Comparison of ENCODE assay signal across 1 cellular context in the genomic region with DNA sequence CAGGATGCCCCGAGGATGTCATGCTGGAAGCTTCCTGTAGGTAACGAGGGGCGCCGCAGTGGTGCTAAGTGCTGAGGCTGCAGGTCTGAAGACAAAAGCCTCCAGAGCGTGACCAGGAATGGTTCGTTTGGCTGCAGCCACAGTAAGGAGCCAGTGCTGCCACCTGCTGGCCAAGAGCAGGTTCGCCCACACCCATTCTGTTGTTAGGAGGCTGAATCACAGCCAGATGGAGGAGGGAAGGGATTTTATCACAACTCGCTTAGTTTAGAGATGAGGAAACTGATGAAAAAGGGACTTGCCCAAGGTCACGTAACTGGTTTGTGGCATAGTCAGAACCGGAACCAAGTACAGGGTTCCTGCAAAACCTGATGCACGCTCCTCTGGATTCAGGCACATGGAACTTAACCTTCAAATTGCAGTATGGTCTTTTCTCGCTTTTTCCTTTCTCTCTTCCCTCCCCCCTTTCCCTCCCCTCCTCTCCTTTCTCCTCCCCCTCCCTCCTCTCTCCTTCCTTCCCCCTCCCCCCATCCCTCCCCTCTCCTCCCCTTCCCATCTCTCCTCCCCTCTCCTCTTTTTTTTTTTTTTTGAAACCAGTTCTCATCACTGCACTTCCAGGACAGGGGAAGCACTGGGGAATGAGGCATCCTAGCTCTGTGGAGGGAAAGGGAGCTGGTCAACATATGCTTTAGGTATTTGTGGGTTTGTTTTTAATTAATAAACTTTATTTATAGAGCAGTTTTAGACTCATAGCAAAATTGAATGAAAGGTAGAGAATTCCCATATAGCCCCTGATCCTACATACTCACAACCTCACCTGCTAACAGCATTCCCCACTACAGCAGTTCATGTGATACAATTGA.
TF ChIP-seq lines count a peak whose summit lies in the region.

No MANE protein-coding gene starts in this region.

TF ChIP-seq in HepG2, 621 proteins besides CTCF, POLR2A, EP300 and RAD21 (continued from another document and continues in another):
- TF ChIP-seq, protein P1, sequence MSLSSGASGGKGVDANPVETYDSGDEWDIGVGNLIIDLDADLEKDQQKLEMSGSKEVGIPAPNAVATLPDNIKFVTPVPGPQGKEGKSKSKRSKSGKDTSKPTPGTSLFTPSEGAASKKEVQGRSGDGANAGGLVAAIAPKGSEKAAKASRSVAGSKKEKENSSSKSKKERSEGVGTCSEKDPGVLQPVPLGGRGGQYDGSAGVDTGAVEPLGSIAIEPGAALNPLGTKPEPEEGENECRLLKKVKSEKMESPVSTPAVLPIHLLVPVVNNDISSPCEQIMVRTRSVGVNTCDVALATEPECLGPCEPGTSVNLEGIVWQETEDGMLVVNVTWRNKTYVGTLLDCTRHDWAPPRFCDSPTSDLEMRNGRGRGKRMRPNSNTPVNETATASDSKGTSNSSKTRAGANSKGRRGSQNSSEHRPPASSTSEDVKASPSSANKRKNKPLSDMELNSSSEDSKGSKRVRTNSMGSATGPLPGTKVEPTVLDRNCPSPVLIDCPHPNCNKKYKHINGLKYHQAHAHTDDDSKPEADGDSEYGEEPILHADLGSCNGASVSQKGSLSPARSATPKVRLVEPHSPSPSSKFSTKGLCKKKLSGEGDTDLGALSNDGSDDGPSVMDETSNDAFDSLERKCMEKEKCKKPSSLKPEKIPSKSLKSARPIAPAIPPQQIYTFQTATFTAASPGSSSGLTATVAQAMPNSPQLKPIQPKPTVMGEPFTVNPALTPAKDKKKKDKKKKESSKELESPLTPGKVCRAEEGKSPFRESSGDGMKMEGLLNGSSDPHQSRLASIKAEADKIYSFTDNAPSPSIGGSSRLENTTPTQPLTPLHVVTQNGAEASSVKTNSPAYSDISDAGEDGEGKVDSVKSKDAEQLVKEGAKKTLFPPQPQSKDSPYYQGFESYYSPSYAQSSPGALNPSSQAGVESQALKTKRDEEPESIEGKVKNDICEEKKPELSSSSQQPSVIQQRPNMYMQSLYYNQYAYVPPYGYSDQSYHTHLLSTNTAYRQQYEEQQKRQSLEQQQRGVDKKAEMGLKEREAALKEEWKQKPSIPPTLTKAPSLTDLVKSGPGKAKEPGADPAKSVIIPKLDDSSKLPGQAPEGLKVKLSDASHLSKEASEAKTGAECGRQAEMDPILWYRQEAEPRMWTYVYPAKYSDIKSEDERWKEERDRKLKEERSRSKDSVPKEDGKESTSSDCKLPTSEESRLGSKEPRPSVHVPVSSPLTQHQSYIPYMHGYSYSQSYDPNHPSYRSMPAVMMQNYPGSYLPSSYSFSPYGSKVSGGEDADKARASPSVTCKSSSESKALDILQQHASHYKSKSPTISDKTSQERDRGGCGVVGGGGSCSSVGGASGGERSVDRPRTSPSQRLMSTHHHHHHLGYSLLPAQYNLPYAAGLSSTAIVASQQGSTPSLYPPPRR (CRISPR knock-in tag; IDR thresholded peaks at IDR 0.05; ENCODE audit: borderline replicate concordance) = no peak
- no peak for TF ChIP-seq ELF1 (CRISPR knock-in tag; IDR thresholded peaks at IDR 0.05)
- TF ChIP-seq, protein P2, sequence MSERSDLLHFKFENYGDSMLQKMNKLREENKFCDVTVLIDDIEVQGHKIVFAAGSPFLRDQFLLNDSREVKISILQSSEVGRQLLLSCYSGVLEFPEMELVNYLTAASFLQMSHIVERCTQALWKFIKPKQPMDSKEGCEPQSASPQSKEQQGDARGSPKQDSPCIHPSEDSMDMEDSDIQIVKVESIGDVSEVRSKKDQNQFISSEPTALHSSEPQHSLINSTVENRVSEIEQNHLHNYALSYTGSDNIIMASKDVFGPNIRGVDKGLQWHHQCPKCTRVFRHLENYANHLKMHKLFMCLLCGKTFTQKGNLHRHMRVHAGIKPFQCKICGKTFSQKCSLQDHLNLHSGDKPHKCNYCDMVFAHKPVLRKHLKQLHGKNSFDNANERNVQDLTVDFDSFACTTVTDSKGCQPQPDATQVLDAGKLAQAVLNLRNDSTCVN (CRISPR knock-in tag; IDR thresholded peaks at IDR 0.05; ENCODE audit: borderline replicate concordance) = no peak
- TF ChIP-seq CEBPG (CRISPR knock-in tag; IDR thresholded peaks at IDR 0.05) = no peak; the same call in 1 of the 2 replicates
- TF ChIP-seq BCL6 (CRISPR knock-in tag; IDR thresholded peaks at IDR 0.05) = peak; percentile 46; the same call in 1 of the 2 replicates
- TF ChIP-seq SUZ12 (IDR thresholded peaks at IDR 0.05; ENCODE audit: low read depth, low read length) = no peak
- TF ChIP-seq MTA1 (CRISPR knock-in tag; IDR thresholded peaks at IDR 0.05; ENCODE audit: borderline replicate concordance) = peak; percentile 52; the same call in 1 of the 2 replicates
- TF ChIP-seq, protein P3, sequence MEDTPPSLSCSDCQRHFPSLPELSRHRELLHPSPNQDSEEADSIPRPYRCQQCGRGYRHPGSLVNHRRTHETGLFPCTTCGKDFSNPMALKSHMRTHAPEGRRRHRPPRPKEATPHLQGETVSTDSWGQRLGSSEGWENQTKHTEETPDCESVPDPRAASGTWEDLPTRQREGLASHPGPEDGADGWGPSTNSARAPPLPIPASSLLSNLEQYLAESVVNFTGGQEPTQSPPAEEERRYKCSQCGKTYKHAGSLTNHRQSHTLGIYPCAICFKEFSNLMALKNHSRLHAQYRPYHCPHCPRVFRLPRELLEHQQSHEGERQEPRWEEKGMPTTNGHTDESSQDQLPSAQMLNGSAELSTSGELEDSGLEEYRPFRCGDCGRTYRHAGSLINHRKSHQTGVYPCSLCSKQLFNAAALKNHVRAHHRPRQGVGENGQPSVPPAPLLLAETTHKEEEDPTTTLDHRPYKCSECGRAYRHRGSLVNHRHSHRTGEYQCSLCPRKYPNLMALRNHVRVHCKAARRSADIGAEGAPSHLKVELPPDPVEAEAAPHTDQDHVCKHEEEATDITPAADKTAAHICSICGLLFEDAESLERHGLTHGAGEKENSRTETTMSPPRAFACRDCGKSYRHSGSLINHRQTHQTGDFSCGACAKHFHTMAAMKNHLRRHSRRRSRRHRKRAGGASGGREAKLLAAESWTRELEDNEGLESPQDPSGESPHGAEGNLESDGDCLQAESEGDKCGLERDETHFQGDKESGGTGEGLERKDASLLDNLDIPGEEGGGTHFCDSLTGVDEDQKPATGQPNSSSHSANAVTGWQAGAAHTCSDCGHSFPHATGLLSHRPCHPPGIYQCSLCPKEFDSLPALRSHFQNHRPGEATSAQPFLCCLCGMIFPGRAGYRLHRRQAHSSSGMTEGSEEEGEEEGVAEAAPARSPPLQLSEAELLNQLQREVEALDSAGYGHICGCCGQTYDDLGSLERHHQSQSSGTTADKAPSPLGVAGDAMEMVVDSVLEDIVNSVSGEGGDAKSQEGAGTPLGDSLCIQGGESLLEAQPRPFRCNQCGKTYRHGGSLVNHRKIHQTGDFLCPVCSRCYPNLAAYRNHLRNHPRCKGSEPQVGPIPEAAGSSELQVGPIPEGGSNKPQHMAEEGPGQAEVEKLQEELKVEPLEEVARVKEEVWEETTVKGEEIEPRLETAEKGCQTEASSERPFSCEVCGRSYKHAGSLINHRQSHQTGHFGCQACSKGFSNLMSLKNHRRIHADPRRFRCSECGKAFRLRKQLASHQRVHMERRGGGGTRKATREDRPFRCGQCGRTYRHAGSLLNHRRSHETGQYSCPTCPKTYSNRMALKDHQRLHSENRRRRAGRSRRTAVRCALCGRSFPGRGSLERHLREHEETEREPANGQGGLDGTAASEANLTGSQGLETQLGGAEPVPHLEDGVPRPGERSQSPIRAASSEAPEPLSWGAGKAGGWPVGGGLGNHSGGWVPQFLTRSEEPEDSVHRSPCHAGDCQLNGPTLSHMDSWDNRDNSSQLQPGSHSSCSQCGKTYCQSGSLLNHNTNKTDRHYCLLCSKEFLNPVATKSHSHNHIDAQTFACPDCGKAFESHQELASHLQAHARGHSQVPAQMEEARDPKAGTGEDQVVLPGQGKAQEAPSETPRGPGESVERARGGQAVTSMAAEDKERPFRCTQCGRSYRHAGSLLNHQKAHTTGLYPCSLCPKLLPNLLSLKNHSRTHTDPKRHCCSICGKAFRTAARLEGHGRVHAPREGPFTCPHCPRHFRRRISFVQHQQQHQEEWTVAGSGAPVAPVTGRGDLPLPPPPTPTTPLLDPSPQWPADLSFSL (CRISPR knock-in tag; IDR thresholded peaks at IDR 0.05) = no peak
- peak; percentile 56; the same call in 1 of the 2 replicates for TF ChIP-seq MIXL1 (CRISPR knock-in tag; IDR thresholded peaks at IDR 0.05)
- TF ChIP-seq CBX5 (CRISPR knock-in tag; IDR thresholded peaks at IDR 0.05; ENCODE audit: borderline replicate concordance) = no peak
- no peak for TF ChIP-seq NAIF1 (CRISPR knock-in tag; IDR thresholded peaks at IDR 0.05; ENCODE audit: borderline replicate concordance)
- TF ChIP-seq MIER2 (CRISPR knock-in tag; IDR thresholded peaks at IDR 0.05) = no peak
- no peak for TF ChIP-seq ZNF496 (CRISPR knock-in tag; IDR thresholded peaks at IDR 0.05; ENCODE audit: insufficient replicate concordance)
- TF ChIP-seq, protein P4, sequence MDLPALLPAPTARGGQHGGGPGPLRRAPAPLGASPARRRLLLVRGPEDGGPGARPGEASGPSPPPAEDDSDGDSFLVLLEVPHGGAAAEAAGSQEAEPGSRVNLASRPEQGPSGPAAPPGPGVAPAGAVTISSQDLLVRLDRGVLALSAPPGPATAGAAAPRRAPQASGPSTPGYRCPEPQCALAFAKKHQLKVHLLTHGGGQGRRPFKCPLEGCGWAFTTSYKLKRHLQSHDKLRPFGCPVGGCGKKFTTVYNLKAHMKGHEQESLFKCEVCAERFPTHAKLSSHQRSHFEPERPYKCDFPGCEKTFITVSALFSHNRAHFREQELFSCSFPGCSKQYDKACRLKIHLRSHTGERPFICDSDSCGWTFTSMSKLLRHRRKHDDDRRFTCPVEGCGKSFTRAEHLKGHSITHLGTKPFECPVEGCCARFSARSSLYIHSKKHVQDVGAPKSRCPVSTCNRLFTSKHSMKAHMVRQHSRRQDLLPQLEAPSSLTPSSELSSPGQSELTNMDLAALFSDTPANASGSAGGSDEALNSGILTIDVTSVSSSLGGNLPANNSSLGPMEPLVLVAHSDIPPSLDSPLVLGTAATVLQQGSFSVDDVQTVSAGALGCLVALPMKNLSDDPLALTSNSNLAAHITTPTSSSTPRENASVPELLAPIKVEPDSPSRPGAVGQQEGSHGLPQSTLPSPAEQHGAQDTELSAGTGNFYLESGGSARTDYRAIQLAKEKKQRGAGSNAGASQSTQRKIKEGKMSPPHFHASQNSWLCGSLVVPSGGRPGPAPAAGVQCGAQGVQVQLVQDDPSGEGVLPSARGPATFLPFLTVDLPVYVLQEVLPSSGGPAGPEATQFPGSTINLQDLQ (CRISPR knock-in tag; IDR thresholded peaks at IDR 0.05) = no peak
- TF ChIP-seq, protein P5, sequence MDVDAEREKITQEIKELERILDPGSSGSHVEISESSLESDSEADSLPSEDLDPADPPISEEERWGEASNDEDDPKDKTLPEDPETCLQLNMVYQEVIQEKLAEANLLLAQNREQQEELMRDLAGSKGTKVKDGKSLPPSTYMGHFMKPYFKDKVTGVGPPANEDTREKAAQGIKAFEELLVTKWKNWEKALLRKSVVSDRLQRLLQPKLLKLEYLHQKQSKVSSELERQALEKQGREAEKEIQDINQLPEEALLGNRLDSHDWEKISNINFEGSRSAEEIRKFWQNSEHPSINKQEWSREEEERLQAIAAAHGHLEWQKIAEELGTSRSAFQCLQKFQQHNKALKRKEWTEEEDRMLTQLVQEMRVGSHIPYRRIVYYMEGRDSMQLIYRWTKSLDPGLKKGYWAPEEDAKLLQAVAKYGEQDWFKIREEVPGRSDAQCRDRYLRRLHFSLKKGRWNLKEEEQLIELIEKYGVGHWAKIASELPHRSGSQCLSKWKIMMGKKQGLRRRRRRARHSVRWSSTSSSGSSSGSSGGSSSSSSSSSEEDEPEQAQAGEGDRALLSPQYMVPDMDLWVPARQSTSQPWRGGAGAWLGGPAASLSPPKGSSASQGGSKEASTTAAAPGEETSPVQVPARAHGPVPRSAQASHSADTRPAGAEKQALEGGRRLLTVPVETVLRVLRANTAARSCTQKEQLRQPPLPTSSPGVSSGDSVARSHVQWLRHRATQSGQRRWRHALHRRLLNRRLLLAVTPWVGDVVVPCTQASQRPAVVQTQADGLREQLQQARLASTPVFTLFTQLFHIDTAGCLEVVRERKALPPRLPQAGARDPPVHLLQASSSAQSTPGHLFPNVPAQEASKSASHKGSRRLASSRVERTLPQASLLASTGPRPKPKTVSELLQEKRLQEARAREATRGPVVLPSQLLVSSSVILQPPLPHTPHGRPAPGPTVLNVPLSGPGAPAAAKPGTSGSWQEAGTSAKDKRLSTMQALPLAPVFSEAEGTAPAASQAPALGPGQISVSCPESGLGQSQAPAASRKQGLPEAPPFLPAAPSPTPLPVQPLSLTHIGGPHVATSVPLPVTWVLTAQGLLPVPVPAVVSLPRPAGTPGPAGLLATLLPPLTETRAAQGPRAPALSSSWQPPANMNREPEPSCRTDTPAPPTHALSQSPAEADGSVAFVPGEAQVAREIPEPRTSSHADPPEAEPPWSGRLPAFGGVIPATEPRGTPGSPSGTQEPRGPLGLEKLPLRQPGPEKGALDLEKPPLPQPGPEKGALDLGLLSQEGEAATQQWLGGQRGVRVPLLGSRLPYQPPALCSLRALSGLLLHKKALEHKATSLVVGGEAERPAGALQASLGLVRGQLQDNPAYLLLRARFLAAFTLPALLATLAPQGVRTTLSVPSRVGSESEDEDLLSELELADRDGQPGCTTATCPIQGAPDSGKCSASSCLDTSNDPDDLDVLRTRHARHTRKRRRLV (CRISPR knock-in tag; IDR thresholded peaks at IDR 0.05) = no peak
- TF ChIP-seq, protein P6, sequence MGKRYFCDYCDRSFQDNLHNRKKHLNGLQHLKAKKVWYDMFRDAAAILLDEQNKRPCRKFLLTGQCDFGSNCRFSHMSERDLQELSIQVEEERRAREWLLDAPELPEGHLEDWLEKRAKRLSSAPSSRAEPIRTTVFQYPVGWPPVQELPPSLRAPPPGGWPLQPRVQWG (CRISPR knock-in tag; IDR thresholded peaks at IDR 0.05; ENCODE audit: borderline replicate concordance, low read depth) = no peak
- no peak for TF ChIP-seq RBM39 (IDR thresholded peaks at IDR 0.05; ENCODE audit: low read depth, low read length, poor library complexity, severe bottlenecking)
- no peak for TF ChIP-seq ZNF652 (CRISPR knock-in tag; IDR thresholded peaks at IDR 0.05; ENCODE audit: borderline replicate concordance, low read depth)
- no peak for TF ChIP-seq ZC3H13 (CRISPR knock-in tag; IDR thresholded peaks at IDR 0.05)
- TF ChIP-seq, protein P7, sequence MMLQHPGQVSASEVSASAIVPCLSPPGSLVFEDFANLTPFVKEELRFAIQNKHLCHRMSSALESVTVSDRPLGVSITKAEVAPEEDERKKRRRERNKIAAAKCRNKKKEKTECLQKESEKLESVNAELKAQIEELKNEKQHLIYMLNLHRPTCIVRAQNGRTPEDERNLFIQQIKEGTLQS (CRISPR knock-in tag; IDR thresholded peaks at IDR 0.05) = no peak
- TF ChIP-seq, protein P8, sequence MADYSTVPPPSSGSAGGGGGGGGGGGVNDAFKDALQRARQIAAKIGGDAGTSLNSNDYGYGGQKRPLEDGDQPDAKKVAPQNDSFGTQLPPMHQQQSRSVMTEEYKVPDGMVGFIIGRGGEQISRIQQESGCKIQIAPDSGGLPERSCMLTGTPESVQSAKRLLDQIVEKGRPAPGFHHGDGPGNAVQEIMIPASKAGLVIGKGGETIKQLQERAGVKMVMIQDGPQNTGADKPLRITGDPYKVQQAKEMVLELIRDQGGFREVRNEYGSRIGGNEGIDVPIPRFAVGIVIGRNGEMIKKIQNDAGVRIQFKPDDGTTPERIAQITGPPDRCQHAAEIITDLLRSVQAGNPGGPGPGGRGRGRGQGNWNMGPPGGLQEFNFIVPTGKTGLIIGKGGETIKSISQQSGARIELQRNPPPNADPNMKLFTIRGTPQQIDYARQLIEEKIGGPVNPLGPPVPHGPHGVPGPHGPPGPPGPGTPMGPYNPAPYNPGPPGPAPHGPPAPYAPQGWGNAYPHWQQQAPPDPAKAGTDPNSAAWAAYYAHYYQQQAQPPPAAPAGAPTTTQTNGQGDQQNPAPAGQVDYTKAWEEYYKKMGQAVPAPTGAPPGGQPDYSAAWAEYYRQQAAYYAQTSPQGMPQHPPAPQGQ (CRISPR knock-in tag; IDR thresholded peaks at IDR 0.05; ENCODE audit: borderline replicate concordance) = no peak
- TF ChIP-seq ZNF282 (IDR thresholded peaks at IDR 0.05; ENCODE audit: partially characterized antibody) = no peak
- TF ChIP-seq ZNF530 (CRISPR knock-in tag; IDR thresholded peaks at IDR 0.05; ENCODE audit: low read depth) = no peak
- no peak for TF ChIP-seq JUNB (CRISPR knock-in tag; IDR thresholded peaks at IDR 0.05; ENCODE audit: borderline replicate concordance)
- TF ChIP-seq NFIC (IDR thresholded peaks at IDR 0.05; ENCODE audit: low read length) = no peak
- TF ChIP-seq ZNF207 (IDR thresholded peaks at IDR 0.05; ENCODE audit: borderline replicate concordance) = no peak
